Comparison of ENCODE assay signal across 24 cellular contexts in genomic region chrX:134909258-134909657, GRCh38.
"Had no signal": no experiment of that assay in that cellular context is flagged by ENCODE, and none has a peak within 500 bp of the region (broad histone marks: within the 10 kb centered on the region; RNA-seq: fewer than 3 reads in every experiment).

No MANE protein-coding gene starts in this region.

- DNase-seq: activated CD4-positive, alpha-beta T cell treated with anti-CD3 and anti-CD28 coated beads for 1 hour; activated CD4-positive, alpha-beta T cell treated with anti-CD3 and anti-CD28 coated beads, Interleukin-2, amount 50 U/mL, for 1 hour; activated CD8-positive, alpha-beta T cell treated with anti-CD3 and anti-CD28 coated beads for 36 hours; activated gamma-delta T cell treated with Interleukin-2 at 50 U/mL for 16 hours; activated naive CD8-positive, alpha-beta T cell treated with anti-CD3 and anti-CD28 coated beads, Interleukin-2, amount 50 U/mL, for 24 hours; activated T-cell treated with anti-CD3 and anti-CD28 coated beads, Interleukin-2, amount 50 U/mL, for 4 hours; amygdala; caudate nucleus; cortex of kidney; effector memory CD8-positive, alpha-beta T cell; foreskin melanocyte; left lung; lower lobe of right lung; mucosa of descending colon; nucleus accumbens; stimulated activated CD4-positive, alpha-beta T cell treated with anti-CD3 and anti-CD28 coated beads, Interleukin-15, amount 100 ng/mL, for 24 hours; stimulated activated CD4-positive, alpha-beta T cell treated with anti-CD3 and anti-CD28 coated beads, Interleukin-2, amount 100 ng/mL, for 24 hours; T-helper 1 cell; tibial artery; upper lobe of right lung had no signal

- H3K27me3 ChIP-seq: left lung, right atrium auricular region, suprapubic skin, tibial artery, upper lobe of right lung had no signal

- H2AFZ ChIP-seq: parathyroid adenoma had no signal

- H3K27ac ChIP-seq: left lung, lower lobe of right lung, parathyroid adenoma, right atrium auricular region, suprapubic skin, tibial artery, upper lobe of right lung had no signal

- H3K4me3 ChIP-seq: left lung, lower lobe of right lung, mucosa of descending colon, right atrium auricular region, suprapubic skin, tibial artery, upper lobe of right lung had no signal

- FAIRE-seq: islet of Langerhans had no signal

- H3K9ac ChIP-seq: parathyroid adenoma had no signal

- H3K4me1 ChIP-seq: parathyroid adenoma, right atrium auricular region, tibial artery, upper lobe of right lung had no signal

- H3K36me3 ChIP-seq: left lung, lower lobe of right lung, right atrium auricular region, suprapubic skin, tibial artery, upper lobe of right lung had no signal

- H3K9me3 ChIP-seq: left lung, lower lobe of right lung, mucosa of descending colon, right atrium auricular region, suprapubic skin, tibial artery, upper lobe of right lung had no signal
